In the genomic region with DNA sequence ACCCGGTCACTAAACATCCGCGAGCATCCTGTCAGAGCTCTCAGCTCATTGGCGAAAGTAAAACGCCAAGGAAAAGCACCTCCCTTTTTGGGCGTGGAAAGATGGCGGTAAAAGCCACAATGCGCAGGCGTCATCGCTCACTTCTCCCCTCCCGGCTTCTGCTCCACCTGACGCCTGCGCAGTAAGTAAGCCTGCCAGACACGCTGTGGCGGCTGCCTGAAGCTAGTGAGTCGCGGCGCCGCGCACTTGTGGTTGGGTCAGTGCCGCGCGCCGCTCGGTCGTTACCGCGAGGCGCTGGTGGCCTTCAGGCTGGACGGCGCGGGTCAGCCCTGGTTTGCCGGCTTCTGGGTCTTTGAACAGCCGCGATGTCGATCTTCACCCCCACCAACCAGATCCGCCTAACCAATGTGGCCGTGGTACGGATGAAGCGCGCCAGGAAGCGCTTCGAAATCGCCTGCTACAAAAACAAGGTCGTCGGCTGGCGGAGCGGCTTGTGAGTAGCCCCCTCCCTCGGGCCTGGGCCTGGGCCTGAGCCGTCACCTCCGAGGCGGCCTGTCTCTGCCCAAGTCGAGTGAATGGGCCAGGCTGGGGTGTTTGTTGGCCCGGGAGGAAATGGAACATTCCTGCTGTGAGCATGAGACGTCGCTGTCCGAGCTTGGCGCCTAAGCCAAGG, we compare ENCODE assay signal across 1 cellular context.
TF ChIP-seq lines count a peak whose summit lies in the region.

No MANE protein-coding gene starts in this region.

TF ChIP-seq in WTC11, 78 proteins besides CTCF, POLR2A, EP300 and RAD21 (continued from another document):
- 0 out of 2 replicates have a peak, but pooled peaks have one; percentile 17 for TF ChIP-seq NFYB (CRISPR knock-in tag; conservative IDR thresholded peaks at IDR 0.05; ENCODE audit: low read depth)
- TF ChIP-seq FOXP1 (CRISPR knock-in tag; IDR thresholded peaks at IDR 0.05; ENCODE audit: borderline replicate concordance), result peak; percentile 66; the same call in 1 of the 2 replicates
- TF ChIP-seq, protein P1, sequence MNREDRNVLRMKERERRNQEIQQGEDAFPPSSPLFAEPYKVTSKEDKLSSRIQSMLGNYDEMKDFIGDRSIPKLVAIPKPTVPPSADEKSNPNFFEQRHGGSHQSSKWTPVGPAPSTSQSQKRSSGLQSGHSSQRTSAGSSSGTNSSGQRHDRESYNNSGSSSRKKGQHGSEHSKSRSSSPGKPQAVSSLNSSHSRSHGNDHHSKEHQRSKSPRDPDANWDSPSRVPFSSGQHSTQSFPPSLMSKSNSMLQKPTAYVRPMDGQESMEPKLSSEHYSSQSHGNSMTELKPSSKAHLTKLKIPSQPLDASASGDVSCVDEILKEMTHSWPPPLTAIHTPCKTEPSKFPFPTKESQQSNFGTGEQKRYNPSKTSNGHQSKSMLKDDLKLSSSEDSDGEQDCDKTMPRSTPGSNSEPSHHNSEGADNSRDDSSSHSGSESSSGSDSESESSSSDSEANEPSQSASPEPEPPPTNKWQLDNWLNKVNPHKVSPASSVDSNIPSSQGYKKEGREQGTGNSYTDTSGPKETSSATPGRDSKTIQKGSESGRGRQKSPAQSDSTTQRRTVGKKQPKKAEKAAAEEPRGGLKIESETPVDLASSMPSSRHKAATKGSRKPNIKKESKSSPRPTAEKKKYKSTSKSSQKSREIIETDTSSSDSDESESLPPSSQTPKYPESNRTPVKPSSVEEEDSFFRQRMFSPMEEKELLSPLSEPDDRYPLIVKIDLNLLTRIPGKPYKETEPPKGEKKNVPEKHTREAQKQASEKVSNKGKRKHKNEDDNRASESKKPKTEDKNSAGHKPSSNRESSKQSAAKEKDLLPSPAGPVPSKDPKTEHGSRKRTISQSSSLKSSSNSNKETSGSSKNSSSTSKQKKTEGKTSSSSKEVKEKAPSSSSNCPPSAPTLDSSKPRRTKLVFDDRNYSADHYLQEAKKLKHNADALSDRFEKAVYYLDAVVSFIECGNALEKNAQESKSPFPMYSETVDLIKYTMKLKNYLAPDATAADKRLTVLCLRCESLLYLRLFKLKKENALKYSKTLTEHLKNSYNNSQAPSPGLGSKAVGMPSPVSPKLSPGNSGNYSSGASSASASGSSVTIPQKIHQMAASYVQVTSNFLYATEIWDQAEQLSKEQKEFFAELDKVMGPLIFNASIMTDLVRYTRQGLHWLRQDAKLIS (CRISPR knock-in tag; IDR thresholded peaks at IDR 0.05; ENCODE audit: borderline replicate concordance), result peak; percentile 26; the same call in 1 of the 2 replicates
- TF ChIP-seq MYBL2 (CRISPR knock-in tag; IDR thresholded peaks at IDR 0.05), result peak; percentile 14; the same call in 1 of the 2 replicates
- TF ChIP-seq JUN (CRISPR knock-in tag; IDR thresholded peaks at IDR 0.05), result 0 out of 2 replicates have a peak, but pooled peaks have one; percentile 53
- TF ChIP-seq FOXJ3 (CRISPR knock-in tag; IDR thresholded peaks at IDR 0.05; ENCODE audit: borderline replicate concordance), result peak; percentile 82; the same call in 1 of the 2 replicates
- peak; percentile 82; the same call in 1 of the 2 replicates for TF ChIP-seq ZNF232 (CRISPR knock-in tag; IDR thresholded peaks at IDR 0.05)
- peak; percentile 70; the same call in 1 of the 2 replicates for TF ChIP-seq CREB1 (CRISPR knock-in tag; IDR thresholded peaks at IDR 0.05)
- TF ChIP-seq, protein P2, sequence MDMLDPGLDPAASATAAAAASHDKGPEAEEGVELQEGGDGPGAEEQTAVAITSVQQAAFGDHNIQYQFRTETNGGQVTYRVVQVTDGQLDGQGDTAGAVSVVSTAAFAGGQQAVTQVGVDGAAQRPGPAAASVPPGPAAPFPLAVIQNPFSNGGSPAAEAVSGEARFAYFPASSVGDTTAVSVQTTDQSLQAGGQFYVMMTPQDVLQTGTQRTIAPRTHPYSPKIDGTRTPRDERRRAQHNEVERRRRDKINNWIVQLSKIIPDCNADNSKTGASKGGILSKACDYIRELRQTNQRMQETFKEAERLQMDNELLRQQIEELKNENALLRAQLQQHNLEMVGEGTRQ (CRISPR knock-in tag; IDR thresholded peaks at IDR 0.05), result peak; percentile 43; the same call in 1 of the 2 replicates
- TF ChIP-seq FOXK1 (CRISPR knock-in tag; IDR thresholded peaks at IDR 0.05), result peak; percentile 54; the same call in 1 of the 2 replicates
TF ChIP-seq in WTC11: peak in this region for 19; not testable (repeated sequence) for 59.
